ENCODE assay signal across 8 cellular contexts in the genomic region with DNA sequence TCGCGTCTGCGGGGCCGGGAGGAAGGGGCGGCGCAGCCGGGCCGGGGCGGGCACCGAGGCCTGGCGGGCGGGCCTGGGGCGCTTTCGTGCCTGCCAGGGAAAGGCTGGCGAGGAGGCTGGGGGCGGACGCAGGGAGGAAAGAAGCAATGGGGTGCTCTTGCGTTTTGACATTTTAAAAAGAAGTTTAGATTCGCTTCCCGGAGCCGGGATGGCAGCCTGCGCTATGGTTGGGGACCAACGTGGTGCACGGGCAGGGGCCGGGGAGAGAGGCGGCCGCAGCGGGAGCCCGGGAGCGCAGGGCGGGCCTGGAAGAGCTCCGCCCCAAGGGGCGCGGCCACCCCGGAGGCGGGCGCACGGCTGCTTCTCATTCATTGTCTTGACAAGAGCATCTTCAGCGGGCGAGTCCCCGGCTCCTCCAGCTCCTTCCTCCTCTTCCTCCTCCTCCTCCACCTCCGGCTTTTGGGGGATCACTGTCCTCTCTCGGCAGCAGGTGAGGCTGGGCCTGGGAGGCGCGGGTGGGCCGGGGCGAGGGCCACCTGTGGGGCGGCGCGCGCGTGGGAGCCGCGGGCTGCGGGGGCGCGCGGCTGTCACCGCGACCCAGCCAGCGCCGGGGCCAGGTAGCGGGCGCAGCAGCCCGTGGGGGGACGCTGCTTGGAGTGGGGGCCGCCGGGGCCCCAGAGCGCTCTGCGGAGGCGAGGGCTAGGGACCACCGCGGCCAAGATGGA. TPM values are rescaled to one million over a fixed set of nuclear protein-coding genes. Genes with fewer than 3 reads are reported as not detected.
DNase-seq lines count a peak whose midpoint lies in the region; ATAC-seq and TF ChIP-seq lines count a peak whose summit lies in the region.

A gene (plus strand): TSS at position 367 of the 725 bp plus-strand sequence. CDS start 1,608 bp downstream, outside the sequence.

- H3K36me3 ChIP-seq in MG63, result peaks cover 5% of the 10 kb centered on the region

- H3K9me3 ChIP-seq in MG63, result no peaks in the 10 kb centered on the region

- H3K4me3 ChIP-seq in MG63, result peak within 1 kb of the TSS; percentile 54

- DNase-seq in DMS79 treated with DMSO at 0.1 percent for 48 hours (lab: John Stamatoyannopoulos, UW), result peak; percentile 73
- peak; percentile 83 for DNase-seq in MG63
- DNase-seq in SW 1271 (lab: John Stamatoyannopoulos, UW), result peak; percentile 43 to 69
- peak; percentile 62 for DNase-seq in activated naive CD8-positive, alpha-beta T cell treated with anti-CD3 and anti-CD28 coated beads, Interleukin-2, amount 50 U/mL, for 16 hours (ENCODE audit: low read depth, low spot score)
- DNase-seq in left cardiac atrium, result peak; percentile 86
- DNase-seq in posterior vena cava (ENCODE audit: low spot score), result peak; percentile 95
- DNase-seq in type B pancreatic cell (ENCODE audit: extremely low spot score, unreplicated experiment), result peak; percentile 86

- H3K9me3 Mint-ChIP-seq in type B pancreatic cell, result no peaks in the 10 kb centered on the region

- intact Hi-C loops in left cardiac atrium (cut with DNase I), result no loop called here
- intact Hi-C loops in posterior vena cava (cut with DNase I), result no loop called here

- H3K36me3 Mint-ChIP-seq in type B pancreatic cell, result no peaks in the 10 kb centered on the region

- H3K27ac Mint-ChIP-seq in type B pancreatic cell, result no peak within 1 kb of the TSS

- H3K4me1 Mint-ChIP-seq in type B pancreatic cell (ENCODE audit: unreplicated experiment), result peaks cover 5% of the 10 kb centered on the region

- TF ChIP-seq CTCF in type B pancreatic cell (conservative IDR thresholded peaks at IDR 0.05), result no peak

- no peaks in the 10 kb centered on the region for H3K27me3 ChIP-seq in MG63

- H3K4me3 Mint-ChIP-seq in type B pancreatic cell, result peak within 1 kb of the TSS; percentile 87

- peak; percentile 35 for ATAC-seq in GM21786 (IDR thresholded peaks at IDR 0.05; ENCODE audit: unreplicated experiment)
- ATAC-seq in left cardiac atrium, result peak; percentile 81 to 90

- H3K27me3 Mint-ChIP-seq in type B pancreatic cell, result no peaks in the 10 kb centered on the region

RNA-seq across cellular contexts. Expression of the gene that starts here (rescaled TPM):
- total RNA-seq in MG63 (2014; rRNA removed; shearing (Covaris generic); ENCODE audit: low replicate concordance), result 1.9 and 3.1 TPM in 2 replicates
- total RNA-seq in left cardiac atrium, result 10 to 100 TPM; 14.8 to 32.0 TPM
- 10 to 100 TPM; 38.1 to 49.8 TPM for total RNA-seq in posterior vena cava
- 10.8 and 21.3 TPM in 2 replicates for total RNA-seq in type B pancreatic cell (ENCODE audit: low replicate concordance)

Comparison
In these comparisons a context has a peak if more than half of its experiments do, and no peak if none do; other contexts are left out.
1. Peak in every context shown above with its lines: DNase-seq, ATAC-seq and H3K4me3 ChIP-seq.